In genomic region chr3:123414958-123415792, GRCh38 we compare ENCODE assay signal across 16 cellular contexts. TPM values are rescaled to one million over a fixed set of nuclear protein-coding genes. Genes with fewer than 3 reads are reported as not detected.
DNase-seq lines count a peak whose midpoint lies in the region; ATAC-seq and TF ChIP-seq lines count a peak whose summit lies in the region.
"Had no signal": no experiment of that assay in that cellular context is flagged by ENCODE, and none has a peak within 500 bp of the region (broad histone marks: within the 10 kb centered on the region; RNA-seq: fewer than 3 reads in every experiment).

No MANE protein-coding gene starts in this region.

- H3K27ac ChIP-seq in body of pancreas (peak overlapping the region; percentile 39 to 68 (median 60)), layer of hippocampus (ENCODE audit: low read depth, low read length) (peak overlapping the region; percentile 48), prostate gland (peak overlapping the region; percentile 74 to 77), upper lobe of right lung (peak overlapping the region; percentile 4)

- TF ChIP-seq CTCF in body of pancreas (IDR thresholded peaks at IDR 0.05), result peak in 2 of 7 experiments; percentile 13 to 15
- no peak for TF ChIP-seq CTCF in prostate gland (IDR thresholded peaks at IDR 0.05)
- no peak for TF ChIP-seq CTCF in upper lobe of right lung (IDR thresholded peaks at IDR 0.05)

- TF ChIP-seq POLR2A in body of pancreas (IDR thresholded peaks at IDR 0.05), result no peak
- no peak for TF ChIP-seq POLR2A in prostate gland (IDR thresholded peaks at IDR 0.05)

- H3K4me1 ChIP-seq in body of pancreas (peaks cover 75% of the 10 kb centered on the region), prostate gland (replicated peaks) (no peaks in the 10 kb centered on the region), upper lobe of right lung (no peaks in the 10 kb centered on the region)

- no peak overlapping the region for H3K4me3 ChIP-seq in body of pancreas
- H3K4me3 ChIP-seq in prostate gland, result no peak overlapping the region
- H3K4me3 ChIP-seq in upper lobe of right lung, result no peak overlapping the region
- H3K4me3 ChIP-seq: mucosa of descending colon had no signal

- no peak for ATAC-seq in body of pancreas
- no peak for ATAC-seq in upper lobe of right lung
- ATAC-seq: mucosa of descending colon had no signal

- H3K27me3 ChIP-seq in body of pancreas (no peaks in the 10 kb centered on the region), layer of hippocampus (ENCODE audit: control insufficient read depth, insufficient read depth, low read length) (no peaks in the 10 kb centered on the region), prostate gland (replicated peaks; ENCODE audit: insufficient read depth) (no peaks in the 10 kb centered on the region), upper lobe of right lung (no peaks in the 10 kb centered on the region)

- no peaks in the 10 kb centered on the region for H3K9me3 ChIP-seq in body of pancreas
- H3K9me3 ChIP-seq in prostate gland, result no peaks in the 10 kb centered on the region
- H3K9me3 ChIP-seq in upper lobe of right lung, result no peaks in the 10 kb centered on the region
- H3K9me3 ChIP-seq: Caco-2, mucosa of descending colon had no signal

- peak in 2 of 4 donors; percentile 30 to 49 for DNase-seq in body of pancreas
- DNase-seq in prostate gland (ENCODE audit: low spot score), result no peak
- DNase-seq in upper lobe of right lung, result no peak
- DNase-seq in DMS79 treated with DMSO at 0.1 percent for 48 hours (lab: John Stamatoyannopoulos, UW), result no peak
- DNase-seq in LoVo (ENCODE audit: low spot score), result no peak
- no peak for DNase-seq in posterior vena cava (ENCODE audit: low spot score)
- DNase-seq: activated B cell treated with CpG ODN at 0.5 μM for 24 hours; Caco-2; mucosa of descending colon; NCI-H1694 treated with DMSO at 0.1 percent for 48 hours; SHP77; stimulated activated CD4-positive, alpha-beta T cell treated with anti-CD3 and anti-CD28 coated beads, Interleukin-15, amount 100 ng/mL, for 24 hours; stimulated activated naive CD4-positive, alpha-beta T cell had no signal

- no peaks in the 10 kb centered on the region for H3K36me3 ChIP-seq in body of pancreas (replicated peaks in 1 of 2; ENCODE audit: insufficient read depth in 1 of 2, low read depth in 2 of 2)
- H3K36me3 ChIP-seq in prostate gland, result no peaks in the 10 kb centered on the region
- no peaks in the 10 kb centered on the region for H3K36me3 ChIP-seq in upper lobe of right lung

- 48 to 50% methylated on average over 14 to 18 of the region's 18 CpGs for WGBS in body of pancreas, 2 donors
- WGBS in prostate gland, result 68% methylated on average over 18 of the region's 18 CpGs

- intact Hi-C loops in body of pancreas (cut with DNase I) (no loop called here), prostate gland (cut with DNase I) (loop anchor here (5.0 kb wide), 1 partner anchor 32 kb away; the partner anchor contains the start of gene ADCY5), upper lobe of right lung (cut with DNase I) (no loop called here), posterior vena cava (cut with DNase I) (loop anchor here in 1 of 2 donors (5.0 kb wide), 1 partner anchor 32 kb away; the partner anchor contains the start of gene ADCY5)

RNA-seq across cellular contexts. Expression of gene ADCY5, which starts 33.7 kb away (rescaled TPM):
- total RNA-seq in body of pancreas (10 to 100 TPM; 10.6 to 18.8 TPM), prostate gland (10 to 100 TPM; 12.9 to 69.6 TPM), upper lobe of right lung (4.0 TPM), posterior vena cava (10 to 100 TPM; 41.1 to 42.6 TPM)
- total RNA-seq: activated B cell treated with CpG ODN at 0.5 μM for 24 hours; activated CD8-positive, alpha-beta memory T cell treated with anti-CD3 and anti-CD28 coated beads for 36 hours; M059J had no signal

Comparison
In these comparisons a context has a peak if more than half of its experiments do, and no peak if none do; other contexts are left out.
1. H3K27ac ChIP-seq: peak in every context shown above with its lines; median percentile 76 in prostate gland; 60 in body of pancreas; 48 in layer of hippocampus; 4 in upper lobe of right lung.